Comparison of ENCODE assay signal across 18 cellular contexts in the genomic region with DNA sequence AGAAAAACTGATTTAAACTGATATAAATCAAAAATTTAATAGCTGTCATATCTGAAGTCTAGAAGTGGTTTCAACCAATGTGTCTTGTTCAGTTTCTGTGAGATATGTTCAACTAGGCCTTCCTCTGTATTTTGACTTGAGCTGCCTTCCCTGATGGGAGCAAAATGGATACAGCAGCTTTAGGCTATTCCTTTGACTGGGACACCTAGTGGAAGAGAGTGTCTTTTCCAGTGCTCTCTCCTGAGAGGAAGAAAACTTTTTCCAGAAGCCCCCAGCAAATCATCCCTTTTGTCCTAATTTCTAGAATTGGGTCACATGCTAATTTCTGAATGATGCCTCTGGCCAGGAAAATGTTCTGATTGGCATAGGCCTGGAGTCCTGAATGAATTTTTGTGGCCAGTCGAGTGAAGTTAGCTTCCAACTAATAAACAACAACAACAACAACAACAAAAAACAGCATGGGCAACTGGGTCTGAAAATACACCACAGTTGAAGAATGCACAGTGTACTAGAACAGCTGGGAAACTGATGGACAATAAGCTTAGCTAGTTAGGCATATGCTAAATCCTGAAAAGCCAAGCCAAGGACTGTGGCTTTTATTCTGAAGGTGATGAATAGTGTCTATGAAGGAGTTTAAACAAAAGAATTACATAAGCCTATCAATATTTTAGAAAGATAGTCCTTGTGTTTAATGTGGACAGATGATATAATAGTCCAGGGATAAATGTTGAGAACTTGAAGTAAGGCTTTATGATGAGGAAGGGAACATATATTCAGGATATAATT.
"Had no signal": no experiment of that assay in that cellular context is flagged by ENCODE, and none has a peak within 500 bp of the region (broad histone marks: within the 10 kb centered on the region; RNA-seq: fewer than 3 reads in every experiment).

No MANE protein-coding gene starts in this region.

- H3K27ac Mint-ChIP-seq: activated naive CD4-positive, alpha-beta T cell treated with anti-CD3 and anti-CD28 coated beads, Interleukin-2, amount 10 ng/mL, durations not matched to agents 7 days and 5 days; activated T-helper 2 cell treated with anti-CD3 and anti-CD28 coated beads, Interferon-gamma antibody, Interleukin-2, Interleukin-4, amounts not matched to agents 10 μg/mL and 5 μg/mL and 100 μg/mL, durations not matched to agents 14 hours and 24 hours and 36 hours had no signal

- H3K27ac ChIP-seq: heart left ventricle, parathyroid adenoma, sigmoid colon, spleen, stomach, thoracic aorta had no signal

- H3K4me3 Mint-ChIP-seq: activated naive CD4-positive, alpha-beta T cell treated with anti-CD3 and anti-CD28 coated beads, Interleukin-2, amount 10 ng/mL, durations not matched to agents 7 days and 5 days had no signal

- ATAC-seq: heart left ventricle, left colon had no signal

- H3K27me3 ChIP-seq: heart left ventricle, sigmoid colon, spleen, stomach had no signal

- H2AFZ ChIP-seq: parathyroid adenoma had no signal

- H3K9ac ChIP-seq: parathyroid adenoma had no signal

- DNase-seq: activated CD4-positive, alpha-beta T cell treated with anti-CD3 and anti-CD28 coated beads for 1 hour; activated CD4-positive, alpha-beta T cell treated with anti-CD3 and anti-CD28 coated beads, Interleukin-2, amount 50 U/mL, for 48 hours; activated naive CD4-positive, alpha-beta T cell treated with anti-CD3 and anti-CD28 coated beads, Interleukin-2, amount 10 ng/mL, durations not matched to agents 7 days and 5 days; activated T-cell treated with anti-CD3 and anti-CD28 coated beads, Interleukin-2, amount 50 U/mL, for 1 hour; central memory CD4-positive, alpha-beta T cell; cortex of kidney; effector CD4-positive, alpha-beta T cell; heart left ventricle; left colon; sigmoid colon; spleen; stomach; T-helper 9 cell had no signal

- H3K9me3 ChIP-seq: sigmoid colon, thoracic aorta had no signal

- H3K4me1 ChIP-seq: parathyroid adenoma, sigmoid colon, spleen, stomach had no signal

- H3K9me3 Mint-ChIP-seq: activated T-helper 2 cell treated with anti-CD3 and anti-CD28 coated beads, Interferon-gamma antibody, Interleukin-2, Interleukin-4, amounts not matched to agents 10 μg/mL and 5 μg/mL and 100 μg/mL, durations not matched to agents 14 hours and 24 hours and 36 hours had no signal

- H3K4me3 ChIP-seq: heart left ventricle, sigmoid colon, spleen, stomach, thoracic aorta had no signal

- H3K27me3 Mint-ChIP-seq: activated naive CD4-positive, alpha-beta T cell treated with anti-CD3 and anti-CD28 coated beads, Interleukin-2, amount 10 ng/mL, durations not matched to agents 7 days and 5 days had no signal

- H3K4me1 Mint-ChIP-seq: activated naive CD4-positive, alpha-beta T cell treated with anti-CD3 and anti-CD28 coated beads, Interleukin-2, amount 10 ng/mL, durations not matched to agents 7 days and 5 days had no signal

- H3K36me3 ChIP-seq: heart left ventricle, sigmoid colon, spleen, stomach, thoracic aorta had no signal

- FAIRE-seq: endothelial cell of umbilical vein, frontal cortex had no signal

- H3K36me3 Mint-ChIP-seq: activated naive CD4-positive, alpha-beta T cell treated with anti-CD3 and anti-CD28 coated beads, Interleukin-2, amount 10 ng/mL, durations not matched to agents 7 days and 5 days had no signal

- H3K79me2 ChIP-seq: parathyroid adenoma had no signal
